Comparison of ENCODE assay signal across 8 cellular contexts in the genomic region with DNA sequence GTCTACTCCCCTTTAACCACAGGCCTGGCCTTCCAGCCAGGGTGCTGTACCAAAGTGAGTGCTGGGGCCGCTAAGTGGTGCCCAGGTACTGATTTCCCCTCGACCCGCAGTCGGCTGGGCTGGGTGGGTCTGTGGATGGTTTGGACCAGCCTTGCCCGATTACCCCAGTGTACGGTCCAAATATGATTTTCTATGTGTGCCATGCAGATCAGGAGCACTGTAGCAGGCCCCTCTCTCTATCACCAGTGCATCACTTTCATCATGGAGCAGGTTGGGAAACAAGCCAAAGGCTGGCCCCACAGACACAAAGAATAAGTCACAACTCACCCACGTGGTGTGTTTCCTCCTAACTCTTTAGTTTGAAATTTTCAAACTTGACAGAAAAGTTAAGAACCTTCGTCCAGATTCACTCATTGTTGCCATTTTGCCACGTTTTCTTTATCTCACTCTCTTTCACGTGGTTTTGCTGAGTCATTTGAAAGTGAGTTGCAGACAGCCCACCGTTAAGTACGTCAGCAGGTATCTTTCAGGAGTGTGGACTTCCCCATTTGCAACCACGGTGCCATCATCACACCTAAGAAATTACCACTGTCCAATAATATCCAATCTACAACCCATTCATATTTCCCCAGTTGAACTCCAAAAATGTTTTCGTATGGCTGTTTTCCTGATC. TPM values are rescaled to one million over a fixed set of nuclear protein-coding genes. Genes with fewer than 3 reads are reported as not detected.
A peak's percentile ranks its signal among the peaks of the same experiment; 100 is the strongest.
DNase-seq lines count a peak whose midpoint lies in the region; ATAC-seq and TF ChIP-seq lines count a peak whose summit lies in the region.

No MANE protein-coding gene starts in this region.

- H3K9me3 ChIP-seq in PC-9 (ENCODE audit: insufficient read depth, low read depth) = no peaks in the 10 kb centered on the region

- H3K36me3 Mint-ChIP-seq in effector memory CD8-positive, alpha-beta T cell (ENCODE audit: insufficient read depth) = peaks cover 19% of the 10 kb centered on the region

- POLR2A ChIA-PET in PC-9 (lab: Charles Lee; ENCODE audit: unreplicated experiment) = no interaction called here

- no peaks in the 10 kb centered on the region for H3K9me2 ChIP-seq in PC-9 (ENCODE audit: insufficient read depth)

- H3K4me1 ChIP-seq in PC-9 (replicated peaks; ENCODE audit: insufficient read depth) = peaks cover 53% of the 10 kb centered on the region

- H2AFZ ChIP-seq in PC-9 = no peak overlapping the region

- H3K4me3 ChIP-seq in PC-9 = no peak overlapping the region

- DNase-seq in GM10266 (ENCODE audit: extremely low spot score) = peak; percentile 75
- no peak for DNase-seq in PC-9
- DNase-seq in effector memory CD8-positive, alpha-beta T cell = peak in 2 of 3 experiments; percentile 31 to 48
- peak; percentile 40 for DNase-seq in stimulated activated CD4-positive, alpha-beta T cell treated with anti-CD3 and anti-CD28 coated beads, Interleukin-2, amount 100 ng/mL, for 4 hours (ENCODE audit: low read depth)
- no peak for DNase-seq in DMS 273 (lab: John Stamatoyannopoulos, UW; ENCODE audit: unreplicated experiment)
- no peak for DNase-seq in ACHN

- no peak for TF ChIP-seq CTCF in GM10266 (IDR thresholded peaks at IDR 0.05; ENCODE audit: control insufficient read depth, insufficient read depth, low read depth, missing control alignments)
- no peak for TF ChIP-seq CTCF in PC-9 (conservative IDR thresholded peaks at IDR 0.05)

- ATAC-seq in GM21737 (IDR thresholded peaks at IDR 0.05; ENCODE audit: unreplicated experiment) (peak; percentile 46), HG03108 (IDR thresholded peaks at IDR 0.05; ENCODE audit: unreplicated experiment) (no peak)
- peak; percentile 75 for ATAC-seq in effector memory CD8-positive, alpha-beta T cell (replicated peaks)

- no peaks in the 10 kb centered on the region for H3K36me3 ChIP-seq in PC-9 (ENCODE audit: low read depth)

- H3K9me3 Mint-ChIP-seq in effector memory CD8-positive, alpha-beta T cell = no peaks in the 10 kb centered on the region

- H3K4me1 Mint-ChIP-seq in effector memory CD8-positive, alpha-beta T cell (ENCODE audit: low read depth in 2 of 2) = peaks cover 47% of the 10 kb centered on the region in 2 donors

- intact Hi-C loops in PC-9 (cut with micrococcal nuclease; ENCODE audit: unreplicated experiment) = no loop called here

- peaks cover 51% of the 10 kb centered on the region for H3K79me2 ChIP-seq in PC-9 (ENCODE audit: low read depth)

- no peaks in the 10 kb centered on the region for H3K27me3 ChIP-seq in PC-9 (ENCODE audit: insufficient read depth, low read depth)

- H4K20me1 ChIP-seq in PC-9 (ENCODE audit: insufficient read depth) = no peaks in the 10 kb centered on the region

- peak overlapping the region; percentile 81 to 91 for H3K27ac Mint-ChIP-seq in effector memory CD8-positive, alpha-beta T cell

- in situ Hi-C loops in ACHN (cut with HindIII; ENCODE audit: low pct_ligation_motif_present, low pct_unique_long_range_greater_than_20kb, low sequenced_read_pairs) = no loop called here

- H3K27me3 Mint-ChIP-seq in effector memory CD8-positive, alpha-beta T cell = no peaks in the 10 kb centered on the region

- peak overlapping the region; percentile 16 for H3K27ac ChIP-seq in PC-9

- H3F3A ChIP-seq in PC-9 (ENCODE audit: insufficient read depth, low read depth) = peaks cover 33% of the 10 kb centered on the region

- peak overlapping the region in 1 of 2 donors; percentile 4 for H3K4me3 Mint-ChIP-seq in effector memory CD8-positive, alpha-beta T cell

- no peak overlapping the region for H3K4me2 ChIP-seq in PC-9

- no TSS peak for BruUV-seq in PC-9 (replicated peaks; lab: Mats Ljungman, UMichigan)

- CTCF ChIA-PET in PC-9 (lab: Charles Lee) = no interaction called here

RNA-seq across cellular contexts. Expression of a gene that starts 37.0 kb away (rescaled TPM):
- total RNA-seq in PC-9 (2021) = 23.4 and 25.2 TPM in 2 replicates

Comparison
In these comparisons a context has a peak if more than half of its experiments do, and no peak if none do; other contexts are left out.
1. DNase-seq: peak in GM10266 (single experiment), effector memory CD8-positive, alpha-beta T cell (2 of 3) and stimulated activated CD4-positive, alpha-beta T cell treated with anti-CD3 and anti-CD28 coated beads, Interleukin-2, amount 100 ng/mL, for 4 hours (single experiment); none in PC-9 (0 of 2), DMS 273 (single experiment) and ACHN (single experiment).